Comparison of ENCODE assay signal across 18 cellular contexts in genomic region chr3:150274372-150274771, GRCh38.
A peak's percentile ranks its signal among the peaks of the same experiment; 100 is the strongest.
DNase-seq lines count a peak whose midpoint lies in the region; ATAC-seq, FAIRE-seq and TF ChIP-seq lines count a peak whose summit lies in the region.
"Had no signal": no experiment of that assay in that cellular context is flagged by ENCODE, and none has a peak within 500 bp of the region (broad histone marks: within the 10 kb centered on the region; RNA-seq: fewer than 3 reads in every experiment).

No MANE protein-coding gene starts in this region.

- H3K36me3 Mint-ChIP-seq in GM23338 (ENCODE audit: low read depth) = no peaks in the 10 kb centered on the region
- H3K36me3 Mint-ChIP-seq in activated T-helper 17 cell treated with anti-CD3 and anti-CD28 coated beads, Interleukin-2, amount 50 U/mL, for 72 hours (ENCODE audit: low read depth) = no peaks in the 10 kb centered on the region

- H3K4me1 Mint-ChIP-seq in GM23338 = peaks cover 3% of the 10 kb centered on the region; the same call in 1 of the 3 replicates
- no peaks in the 10 kb centered on the region for H3K4me1 Mint-ChIP-seq in activated T-helper 17 cell treated with anti-CD3 and anti-CD28 coated beads, Interleukin-2, amount 50 U/mL, for 72 hours

- FAIRE-seq in keratinocyte (lab: Jason Lieb, UNC) (peak; percentile 66), GM19239 (lab: Jason Lieb, UNC) (no peak)
- FAIRE-seq: A549, D721Med, H1 had no signal

- 0 out of 2 replicates have a peak overlapping the region, but pooled peaks have one; percentile 5 for H2AFZ ChIP-seq in GM23338
- H2AFZ ChIP-seq in keratinocyte (ENCODE audit: control insufficient read depth, low read length) = peak overlapping the region; percentile 24

- no peak overlapping the region for H3K9ac ChIP-seq in keratinocyte (ENCODE audit: control insufficient read depth, extremely low read depth, insufficient read depth, low read length)

- no peaks in the 10 kb centered on the region for H3K27me3 ChIP-seq in GM23338 (ENCODE audit: insufficient read depth)
- H3K27me3 ChIP-seq in keratinocyte (ENCODE audit: control insufficient read depth, extremely low read depth, insufficient read depth, low read length) = no peaks in the 10 kb centered on the region

- no peaks in the 10 kb centered on the region for H3F3A ChIP-seq in GM23338 (replicated peaks; ENCODE audit: low read depth)

- no peaks in the 10 kb centered on the region for H3K4me1 ChIP-seq in GM23338 (ENCODE audit: insufficient read depth)
- no peaks in the 10 kb centered on the region for H3K4me1 ChIP-seq in keratinocyte (ENCODE audit: control insufficient read depth, extremely low read depth, insufficient read depth, low read length)

- dilution Hi-C loops in keratinocyte (cut with MboI; ENCODE audit: extremely low pct_ligation_motif_present, low sequenced_read_pairs) = no loop called here

- H4K20me1 ChIP-seq in GM23338 (replicated peaks; ENCODE audit: insufficient read depth) (no peaks in the 10 kb centered on the region), keratinocyte (ENCODE audit: control insufficient read depth, extremely low read depth, insufficient read depth, low read length) (no peaks in the 10 kb centered on the region)

- POLR2A ChIA-PET in GM10248 (lab: Yijun Ruan, JAX) = no interaction called here

- H3K36me3 ChIP-seq in GM23338 (ENCODE audit: insufficient read depth) (no peaks in the 10 kb centered on the region), keratinocyte (ENCODE audit: control insufficient read depth in 2 of 2, extremely low read depth in 1 of 2, insufficient read depth in 2 of 2, low read length in 2 of 2) (no peaks in the 10 kb centered on the region)
- H3K36me3 ChIP-seq: HAP-1 had no signal

- H3K79me2 ChIP-seq in GM23338 (replicated peaks; ENCODE audit: insufficient read depth) = no peaks in the 10 kb centered on the region
- no peaks in the 10 kb centered on the region for H3K79me2 ChIP-seq in keratinocyte (ENCODE audit: control insufficient read depth, insufficient read depth, low read length)

- H3K4me3 Mint-ChIP-seq in GM23338 = no peak overlapping the region
- no peak overlapping the region for H3K4me3 Mint-ChIP-seq in activated T-helper 17 cell treated with anti-CD3 and anti-CD28 coated beads, Interleukin-2, amount 50 U/mL, for 72 hours
- H3K4me3 Mint-ChIP-seq: CD4-positive, alpha-beta T cell had no signal

- no peaks in the 10 kb centered on the region for H3K9me2 ChIP-seq in GM23338 (ENCODE audit: insufficient read depth)

- H3K27ac ChIP-seq in GM23338 (ENCODE audit: low read depth) (no peak overlapping the region), keratinocyte (ENCODE audit: control insufficient read depth, insufficient read depth, low read length) (no peak overlapping the region)
- H3K27ac ChIP-seq: 22Rv1, A549, C4-2B had no signal

- H3K4me2 ChIP-seq in GM23338 (no peak overlapping the region), keratinocyte (ENCODE audit: control insufficient read depth, extremely low read depth, insufficient read depth, low read depth, low read length) (no peak overlapping the region)
- H3K4me2 ChIP-seq: A549 had no signal

- H3K27ac Mint-ChIP-seq in GM23338 = no peak overlapping the region
- H3K27ac Mint-ChIP-seq in activated T-helper 17 cell treated with anti-CD3 and anti-CD28 coated beads, Interleukin-2, amount 50 U/mL, for 72 hours = no peak overlapping the region
- H3K27ac Mint-ChIP-seq: CD4-positive, alpha-beta T cell had no signal

- no peaks in the 10 kb centered on the region for H3K9me3 ChIP-seq in keratinocyte (ENCODE audit: control insufficient read depth, low read depth, low read length)
- H3K9me3 ChIP-seq: A549, Caco-2, HAP-1 had no signal

- H3K4me3 ChIP-seq in GM23338 (no peak overlapping the region), keratinocyte (ENCODE audit: control insufficient read depth in 2 of 3, extremely low read depth in 1 of 3, insufficient read depth in 2 of 3, low read depth in 1 of 3, low read length in 3 of 3) (no peak overlapping the region)
- H3K4me3 ChIP-seq: A549, HAP-1 had no signal

- H3K9me3 Mint-ChIP-seq in GM23338 = no peaks in the 10 kb centered on the region
- H3K9me3 Mint-ChIP-seq in activated T-helper 17 cell treated with anti-CD3 and anti-CD28 coated beads, Interleukin-2, amount 50 U/mL, for 72 hours = no peaks in the 10 kb centered on the region
- H3K9me3 Mint-ChIP-seq: CD4-positive, alpha-beta T cell had no signal

- no peak for ATAC-seq in GM23338
- no peak for ATAC-seq in activated T-helper 17 cell treated with anti-CD3 and anti-CD28 coated beads, Interleukin-2, amount 50 U/mL, for 72 hours (replicated peaks)
- ATAC-seq: A549 had no signal

- TF ChIP-seq CTCF in GM23338 (conservative IDR thresholded peaks at IDR 0.05; ENCODE audit: low read depth in 2 of 2) = no peak
- TF ChIP-seq CTCF in keratinocyte (optimal IDR thresholded peaks at IDR 0.05 in 1 of 3, IDR thresholded peaks at IDR 0.05 in 1 of 3, conservative IDR thresholded peaks at IDR 0.05 in 1 of 3; ENCODE audit: extremely low read depth in 1 of 3, insufficient read depth in 2 of 3, low read length in 3 of 3) = no peak
- TF ChIP-seq CTCF in GM10248 (IDR thresholded peaks at IDR 0.05; ENCODE audit: control extremely low read depth, extremely low read depth, low read depth, missing control alignments) = no peak

- H3K9me1 ChIP-seq in keratinocyte (ENCODE audit: control insufficient read depth, extremely low read depth, insufficient read depth, low read length) = no peaks in the 10 kb centered on the region

- H3K27me3 Mint-ChIP-seq in GM23338 (ENCODE audit: insufficient read depth, low read depth, poor library complexity) = peaks cover 3% of the 10 kb centered on the region
- peaks cover 13% of the 10 kb centered on the region for H3K27me3 Mint-ChIP-seq in activated T-helper 17 cell treated with anti-CD3 and anti-CD28 coated beads, Interleukin-2, amount 50 U/mL, for 72 hours

- CTCF ChIA-PET in GM10248 (lab: Yijun Ruan, JAX) = interaction anchor here (2.2 kb wide), 1 partner anchor 13 kb away, joined by 8 read pairs; no protein-coding TSS in a partner anchor

- DNase-seq in NCI-H1105 treated with DMSO at 0.1 percent for 48 hours (lab: John Stamatoyannopoulos, UW) = peak; percentile 20
- no peak for DNase-seq in NCI-H1105 (lab: John Stamatoyannopoulos, UW)
- no peak for DNase-seq in GM23338 (ENCODE audit: low spot score)
- peak; percentile 45 for DNase-seq in amniotic epithelial cell (ENCODE audit: low read depth)
- DNase-seq in keratinocyte (ENCODE audit: low read depth, low spot score) = no peak
- DNase-seq in GM10248 (ENCODE audit: extremely low spot score) = no peak
- DNase-seq in GM19239 (ENCODE audit: insufficient read length, low spot score) = no peak
- DNase-seq: AML-193; Caco-2; CD4-positive, alpha-beta T cell; GDM1 had no signal

TF ChIP-seq in GM23338, 12 proteins besides CTCF, POLR2A, EP300 and RAD21 (continues in another document):
- TF ChIP-seq JUNB (IDR thresholded peaks at IDR 0.05; ENCODE audit: unreplicated experiment) = no peak
- TF ChIP-seq STAT1 (IDR thresholded peaks at IDR 0.05; ENCODE audit: unreplicated experiment) = no peak

Comparison
In these comparisons a context has a peak if more than half of its experiments do, and no peak if none do; other contexts are left out.
1. DNase-seq: peak in NCI-H1105 treated with DMSO at 0.1 percent for 48 hours (single experiment) and amniotic epithelial cell (single experiment); none in NCI-H1105 (single experiment), GM23338 (single experiment), keratinocyte (single experiment), GM10248 (single experiment) and GM19239 (single experiment).